8 cellular contexts compared by ENCODE assay signal in genomic region chr13:37074703-37075102, GRCh38. TPM values are rescaled to one million over a fixed set of nuclear protein-coding genes. Genes with fewer than 3 reads are reported as not detected.
DNase-seq lines count a peak whose midpoint lies in the region; ATAC-seq and TF ChIP-seq lines count a peak whose summit lies in the region.

No MANE protein-coding gene starts in this region.

- no peak overlapping the region for H3K9ac ChIP-seq in KMS-11

- no peak overlapping the region for H3K4me3 ChIP-seq in KMS-11 (IDR thresholded peaks at IDR 0.05; ENCODE audit: insufficient read depth, low read depth, low read length)

- no peak overlapping the region for H2AFZ ChIP-seq in KMS-11 (ENCODE audit: low read depth)

- ATAC-seq in GM18861 (IDR thresholded peaks at IDR 0.05; ENCODE audit: unreplicated experiment) (no peak), HG03159 (IDR thresholded peaks at IDR 0.05; ENCODE audit: unreplicated experiment) (no peak), omental fat pad (ENCODE audit: low FRiP score) (no peak)

- H3K36me3 ChIP-seq in KMS-11 (ENCODE audit: insufficient read depth): no peaks in the 10 kb centered on the region

- DNase-seq in DMS153 treated with DMSO at 0.1 percent for 48 hours (lab: John Stamatoyannopoulos, UW; ENCODE audit: unreplicated experiment) (peak; percentile 43), kidney glomerular epithelial cell (lab: John Stamatoyannopoulos, UW) (peak; percentile 6), islet precursor cell (no peak), omental fat pad (ENCODE audit: low spot score) (no peak)

- H3K4me1 ChIP-seq in KMS-11 (ENCODE audit: low read depth, poor library complexity, severe bottlenecking): no peaks in the 10 kb centered on the region

- H3K27ac ChIP-seq in KMS-11 (no peak overlapping the region), VCaP (no peak overlapping the region)

- no peaks in the 10 kb centered on the region for H3K27me3 ChIP-seq in KMS-11 (ENCODE audit: insufficient read depth, low read depth)

- H4K20me1 ChIP-seq in KMS-11 (ENCODE audit: insufficient read depth): no peaks in the 10 kb centered on the region

- no peak overlapping the region for H3K4me2 ChIP-seq in KMS-11

- TF ChIP-seq CTCF in KMS-11 (conservative IDR thresholded peaks at IDR 0.05; ENCODE audit: low read depth, low read length) (peak; percentile 47), VCaP (conservative IDR thresholded peaks at IDR 0.05) (peak; percentile 69), omental fat pad (IDR thresholded peaks at IDR 0.05) (no peak)

- no peaks in the 10 kb centered on the region for H3K79me2 ChIP-seq in KMS-11 (ENCODE audit: insufficient read depth, low read depth)

RNA-seq across cellular contexts. Expression of gene SUPT20H, which starts 15.2 kb away (rescaled TPM):
- 10 to 100 TPM; 19.5 to 57.5 (median 31.8) TPM for total RNA-seq in omental fat pad

RNA-seq across cellular contexts. Expression of gene CSNK1A1L, which starts 30.8 kb away (rescaled TPM):
- not detected for total RNA-seq in omental fat pad

Comparison
In these comparisons a context has a peak if more than half of its experiments do, and no peak if none do; other contexts are left out.
1. DNase-seq: peak in DMS153 treated with DMSO at 0.1 percent for 48 hours (single experiment) and kidney glomerular epithelial cell (single experiment); none in islet precursor cell (single experiment) and omental fat pad (single experiment).
2. CTCF ChIP-seq: peak in KMS-11 (single experiment) and VCaP (single experiment); none in omental fat pad (0 of 3).